Comparison of ENCODE assay signal across 8 cellular contexts in the genomic region with DNA sequence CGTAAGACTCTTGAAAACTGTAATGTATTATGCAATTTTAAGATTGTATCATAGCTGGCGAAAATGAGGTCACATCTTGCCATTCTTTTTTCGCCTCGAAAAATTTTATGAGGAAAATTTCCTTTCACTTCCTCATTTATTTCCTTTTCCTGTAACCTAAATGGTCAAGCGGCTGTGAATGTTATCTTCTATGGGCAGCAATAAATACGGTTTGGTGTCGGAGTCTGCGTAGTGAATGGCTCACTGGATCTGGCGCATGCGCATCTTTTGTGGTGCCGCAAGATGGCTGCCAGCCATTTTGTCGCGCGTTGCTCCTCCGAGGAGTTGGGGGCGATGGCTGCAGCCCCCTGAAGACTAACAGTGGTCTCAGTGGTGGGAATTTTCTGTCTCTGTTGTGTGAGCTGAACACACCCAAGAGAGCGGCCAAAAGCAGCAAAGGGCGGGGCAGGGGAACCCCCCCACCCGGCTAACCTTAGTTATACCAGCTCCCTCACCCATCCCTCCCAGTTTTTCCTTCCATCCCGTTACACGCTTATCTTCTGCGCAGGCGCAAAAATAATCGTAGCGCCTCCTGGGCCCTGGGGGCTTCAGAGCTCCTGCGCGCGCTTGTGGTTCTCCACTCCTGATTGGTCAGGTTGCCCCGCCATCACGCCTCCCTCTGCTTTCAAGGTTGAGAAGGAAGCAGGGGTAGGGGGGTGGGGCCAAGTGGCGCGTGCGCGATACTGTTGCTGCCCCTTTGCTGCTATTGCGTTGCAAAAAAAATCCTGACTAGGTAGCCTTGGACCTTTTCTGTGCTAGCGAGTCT. TPM values are rescaled to one million over a fixed set of nuclear protein-coding genes. Genes with fewer than 3 reads are reported as not detected.
DNase-seq lines count a peak whose midpoint lies in the region; ATAC-seq and TF ChIP-seq lines count a peak whose summit lies in the region.

A gene (plus strand): TSS at position 722 of the 805 bp plus-strand sequence. CDS start 568 bp downstream, outside the sequence.

- H3K9me3 ChIP-seq in CD8-positive, alpha-beta memory T cell (ENCODE audit: low read length) = no peaks in the 10 kb centered on the region
- no peaks in the 10 kb centered on the region for H3K9me3 ChIP-seq in lower lobe of right lung

- H3K27me3 Mint-ChIP-seq in CD8-positive, alpha-beta memory T cell = peaks cover 0 to 5% of the 10 kb centered on the region in 2 donors

- H3K36me3 Mint-ChIP-seq in CD8-positive, alpha-beta memory T cell = peaks cover 0 to 34% (median 0%) of the 10 kb centered on the region in 3 donors

- H3K27ac ChIP-seq in CD8-positive, alpha-beta memory T cell (ENCODE audit: low read depth, low read length) = peak within 1 kb of the TSS; percentile 89
- H3K27ac ChIP-seq in lower lobe of right lung = peak within 1 kb of the TSS; percentile 99

- no peak for TF ChIP-seq CTCF in lower lobe of right lung (IDR thresholded peaks at IDR 0.05)

- peak; percentile 98 to 100 (median 99) for DNase-seq in CD8-positive, alpha-beta memory T cell
- DNase-seq in HS-27A (ENCODE audit: low read depth) (peak; percentile 97), NK-92 (lab: John Stamatoyannopoulos, UW; ENCODE audit: unreplicated experiment) (peak; percentile 96), lower lobe of right lung (peak; percentile 100)
- peak; percentile 94 to 99 for DNase-seq in activated CD8-positive, alpha-beta memory T cell treated with anti-CD3 and anti-CD28 coated beads for 1 hour (ENCODE audit: extremely low read depth in 1 of 2, low read depth in 1 of 2)
- peak; percentile 98 for DNase-seq in effector CD4-positive, alpha-beta T cell
- peak; percentile 97 to 99 (median 98) for DNase-seq in stimulated activated CD4-positive, alpha-beta T cell treated with anti-CD3 and anti-CD28 coated beads, TNF-alpha, amount 100 ng/mL, for 24 hours (ENCODE audit: low read depth in 3 of 3)

- no peaks in the 10 kb centered on the region for H3K36me3 ChIP-seq in CD8-positive, alpha-beta memory T cell (ENCODE audit: insufficient read depth, low read length)
- H3K36me3 ChIP-seq in lower lobe of right lung = no peaks in the 10 kb centered on the region

- intact Hi-C loops in lower lobe of right lung (cut with DNase I) = no loop called here

- H3K27me3 ChIP-seq in CD8-positive, alpha-beta memory T cell (ENCODE audit: insufficient read depth, low read length, poor library complexity, severe bottlenecking) = no peaks in the 10 kb centered on the region
- no peaks in the 10 kb centered on the region for H3K27me3 ChIP-seq in lower lobe of right lung (ENCODE audit: low read depth)

- H3K9me3 Mint-ChIP-seq in CD8-positive, alpha-beta memory T cell = peaks cover 0 to 1% (median 0%) of the 10 kb centered on the region in 5 donors

- H3K4me3 ChIP-seq in CD8-positive, alpha-beta memory T cell (ENCODE audit: low read length) = peak within 1 kb of the TSS; percentile 94
- peak within 1 kb of the TSS; percentile 82 for H3K4me3 ChIP-seq in lower lobe of right lung

- H3K4me1 Mint-ChIP-seq in CD8-positive, alpha-beta memory T cell = peaks cover 24 to 39% (median 35%) of the 10 kb centered on the region in 3 donors

- H3K27ac Mint-ChIP-seq in CD8-positive, alpha-beta memory T cell = peak within 1 kb of the TSS; percentile 93 to 100 (median 98)

- H3K4me3 Mint-ChIP-seq in CD8-positive, alpha-beta memory T cell = peak within 1 kb of the TSS; percentile 93 to 100 (median 98)

- H3K4me1 ChIP-seq in CD8-positive, alpha-beta memory T cell (ENCODE audit: insufficient read depth, low read length) = peaks cover 13% of the 10 kb centered on the region
- H3K4me1 ChIP-seq in lower lobe of right lung = peaks cover 27% of the 10 kb centered on the region

- CTCF ChIA-PET in CD8-positive, alpha-beta memory T cell (lab: Charles Lee) = interaction anchor here (0.7 to 1.3 kb wide), 3 partner anchors 82 to 702 kb away, joined by 3 read pairs; no protein-coding TSS in a partner anchor

- ATAC-seq in GM19467 (IDR thresholded peaks at IDR 0.05; ENCODE audit: unreplicated experiment) (peak; percentile 80), lower lobe of right lung (peak; percentile 98 to 99)

- POLR2A ChIA-PET in CD8-positive, alpha-beta memory T cell (lab: Charles Lee) = interaction anchor here (0.5 to 3.0 kb wide), 27 partner anchors 8 to 1082 kb away, joined by 3 to 18 read pairs (median 5); a partner anchor contains a TSS

RNA-seq across cellular contexts. Expression of the gene that starts here (rescaled TPM):
- total RNA-seq in CD8-positive, alpha-beta memory T cell = 10 to 100 TPM; 24.1 to 26.4 TPM
- 40.5 TPM for polyA plus RNA-seq in CD8-positive, alpha-beta memory T cell
- total RNA-seq in lower lobe of right lung = 32.0 TPM

Comparison
In these comparisons a context has a peak if more than half of its experiments do, and no peak if none do; other contexts are left out.
1. Peak in every context shown above with its lines: DNase-seq, ATAC-seq, H3K4me3 ChIP-seq and H3K27ac ChIP-seq.